ENCODE assay signal across 14 cellular contexts in genomic region chr14:68956728-68957127, GRCh38. TPM values are rescaled to one million over a fixed set of nuclear protein-coding genes. Genes with fewer than 3 reads are reported as not detected.
DNase-seq lines count a peak whose midpoint lies in the region; ATAC-seq and TF ChIP-seq lines count a peak whose summit lies in the region.
"Had no signal": no experiment of that assay in that cellular context is flagged by ENCODE, and none has a peak within 500 bp of the region (broad histone marks: within the 10 kb centered on the region; RNA-seq: fewer than 3 reads in every experiment).

No MANE protein-coding gene starts in this region.

- peak overlapping the region; percentile 50 to 89 (median 67) for H3K4me2 ChIP-seq in BLaER1 treated with 17β-estradiol and CSF1 and Interleukin-3, amounts not matched to agents 10 nM and 100 nM

- TF ChIP-seq POLR2A in esophagus squamous epithelium (IDR thresholded peaks at IDR 0.05): no peak
- TF ChIP-seq POLR2A in sigmoid colon (IDR thresholded peaks at IDR 0.05): no peak

- H3K27me3 ChIP-seq in BLaER1 treated with 17β-estradiol and CSF1 and Interleukin-3, amounts not matched to agents 10 nM and 100 nM: no peaks in the 10 kb centered on the region
- H3K27me3 ChIP-seq in esophagus squamous epithelium: no peaks in the 10 kb centered on the region
- no peaks in the 10 kb centered on the region for H3K27me3 ChIP-seq in sigmoid colon
- H3K27me3 ChIP-seq: pancreas had no signal

- H3K4me3 ChIP-seq in BLaER1 treated with 17β-estradiol and CSF1 and Interleukin-3, amounts not matched to agents 10 nM and 100 nM: no peak overlapping the region
- H3K4me3 ChIP-seq in esophagus squamous epithelium (no peak overlapping the region), sigmoid colon (no peak overlapping the region)
- H3K4me3 ChIP-seq: pancreas had no signal

- ATAC-seq in GM21737 (IDR thresholded peaks at IDR 0.05; ENCODE audit: unreplicated experiment) (no peak), GM18502 (IDR thresholded peaks at IDR 0.05; ENCODE audit: poor library complexity, unreplicated experiment) (no peak)
- ATAC-seq: left ventricle myocardium superior; pancreas; stimulated activated effector memory CD8-positive, alpha-beta T cell treated with anti-CD3 and anti-CD28 coated beads, Interleukin-12 subunit alpha, Interleukin-12 subunit beta, amount 100 ng/mL, for 72 hours had no signal

- no peak overlapping the region for H3K9ac ChIP-seq in BLaER1 treated with 17β-estradiol and CSF1 and Interleukin-3, amounts not matched to agents 10 nM and 100 nM

- CTCF ChIA-PET in RWPE1 (lab: Yijun Ruan, JAX): interaction anchor here (0.6 to 0.9 kb wide), 2 partner anchors 14 to 41 kb away, joined by 3 to 11 read pairs; no protein-coding TSS in a partner anchor

- H4K20me1 ChIP-seq in BLaER1 treated with 17β-estradiol and CSF1 and Interleukin-3, amounts not matched to agents 10 nM and 100 nM: peaks cover 38 to 99% (median 82%) of the 10 kb centered on the region in 11 experiments

- no peak for TF ChIP-seq CTCF in RWPE1 (conservative IDR thresholded peaks at IDR 0.05; ENCODE audit: low read depth)
- no peak for TF ChIP-seq CTCF in esophagus squamous epithelium (IDR thresholded peaks at IDR 0.05)
- no peak for TF ChIP-seq CTCF in sigmoid colon (IDR thresholded peaks at IDR 0.05)

- H3K36me3 ChIP-seq in BLaER1 treated with 17β-estradiol and CSF1 and Interleukin-3, amounts not matched to agents 10 nM and 100 nM: peaks cover 0 to 40% (median 19%) of the 10 kb centered on the region in 11 experiments; a peak in 17 of 22 replicates
- no peaks in the 10 kb centered on the region for H3K36me3 ChIP-seq in esophagus squamous epithelium
- H3K36me3 ChIP-seq in sigmoid colon: peaks cover 0 to 8% (median 2%) of the 10 kb centered on the region in 4 donors
- H3K36me3 ChIP-seq: pancreas had no signal

- POLR2A ChIA-PET in RWPE1 (lab: Yijun Ruan, JAX; ENCODE audit: low non-redundant PET): interaction anchor here (0.6 kb wide), 1 partner anchor 75 kb away, joined by 6 read pairs; no protein-coding TSS in a partner anchor

- H3K9me3 ChIP-seq in BLaER1 treated with 17β-estradiol and CSF1 and Interleukin-3, amounts not matched to agents 10 nM and 100 nM (replicated peaks in 1 of 11): no peaks in the 10 kb centered on the region
- H3K9me3 ChIP-seq in esophagus squamous epithelium: no peaks in the 10 kb centered on the region
- no peaks in the 10 kb centered on the region for H3K9me3 ChIP-seq in sigmoid colon
- H3K9me3 ChIP-seq: pancreas had no signal

- DNase-seq in RWPE1 (ENCODE audit: low spot score) (no peak), esophagus squamous epithelium (lab: John Stamatoyannopoulos, UW) (no peak), sigmoid colon (no peak), NOMO-1 (lab: John Stamatoyannopoulos, UW; ENCODE audit: unreplicated experiment in 2 of 2) (no peak)
- no peak for DNase-seq in effector CD8-positive, alpha-beta T cell (lab: John Stamatoyannopoulos, UW)
- DNase-seq: activated CD4-positive, alpha-beta T cell treated with anti-CD3 and anti-CD28 coated beads, Interleukin-2, amount 50 U/mL, for 1 hour; H7; left ventricle myocardium superior; NCI-H2107; pancreas had no signal

- peaks cover 77 to 98% (median 82%) of the 10 kb centered on the region in 10 experiments for H3K4me1 ChIP-seq in BLaER1 treated with 17β-estradiol and CSF1 and Interleukin-3, amounts not matched to agents 10 nM and 100 nM
- H3K4me1 ChIP-seq in esophagus squamous epithelium (peaks cover 38 to 84% (median 68%) of the 10 kb centered on the region in 3 donors), sigmoid colon (peaks cover 0 to 100% (median 97%) of the 10 kb centered on the region in 4 donors)

- WGBS in esophagus squamous epithelium, 2 donors: 76 to 100% methylated on average over 1 to 2 of the region's 3 CpGs
- WGBS in sigmoid colon, 2 donors: 78 to 85% methylated on average over 3 of the region's 3 CpGs

- no peak for TF ChIP-seq EP300 in sigmoid colon (IDR thresholded peaks at IDR 0.05)

- no peak overlapping the region for H3K27ac ChIP-seq in BLaER1 treated with 17β-estradiol and CSF1 and Interleukin-3, amounts not matched to agents 10 nM and 100 nM
- peak overlapping the region; percentile 77; the same call in 1 of the 2 replicates for H3K27ac ChIP-seq in RWPE1
- peak overlapping the region in 3 of 4 donors; percentile 64 to 90 (median 67) for H3K27ac ChIP-seq in esophagus squamous epithelium
- H3K27ac ChIP-seq in sigmoid colon: peak overlapping the region; percentile 98 to 100 (median 100)
- H3K27ac ChIP-seq: pancreas had no signal

- intact Hi-C loops in esophagus squamous epithelium (cut with DNase I) (no loop called here), sigmoid colon (cut with DNase I) (loop anchor here (10.0 kb wide), 1 partner anchor 162 kb away; the partner anchor contains the start of gene ZFP36L1)

RNA-seq across cellular contexts. Expression of gene ACTN1, which starts 22.4 kb away (rescaled TPM):
- total RNA-seq in esophagus squamous epithelium: 100 to 1,000 TPM; 118 to 145 (median 131) TPM
- total RNA-seq in sigmoid colon: 1,000 to 10,000 TPM in 1 of 4 donors, 100 to 1,000 TPM in 3; 372 to 1,069 (median 688) TPM
- polyA plus RNA-seq in sigmoid colon: 10 to 100 TPM; 20.1 to 98.1 (median 24.0) TPM

Comparison
In these comparisons a context has a peak if more than half of its experiments do, and no peak if none do; other contexts are left out.
1. H3K27ac ChIP-seq: peak in RWPE1 (single experiment), esophagus squamous epithelium (3 of 4) and sigmoid colon (4 of 4); none in BLaER1 treated with 17β-estradiol and CSF1 and Interleukin-3, amounts not matched to agents 10 nM and 100 nM (0 of 11).